20 cellular contexts compared by ENCODE assay signal in genomic region chr9:27530915-27531762, GRCh38. TPM values are rescaled to one million over a fixed set of nuclear protein-coding genes. Genes with fewer than 3 reads are reported as not detected.
DNase-seq lines count a peak whose midpoint lies in the region; ATAC-seq, FAIRE-seq and TF ChIP-seq lines count a peak whose summit lies in the region.
"Had no signal": no experiment of that assay in that cellular context is flagged by ENCODE, and none has a peak within 500 bp of the region (broad histone marks: within the 10 kb centered on the region; RNA-seq: fewer than 3 reads in every experiment).

No MANE protein-coding gene starts in this region.

- no peak overlapping the region for H2AK5ac ChIP-seq in neuronal stem cell (ENCODE audit: low read depth, low read length)

- H3K9me1 ChIP-seq in K562 (ENCODE audit: control insufficient read depth, insufficient read depth, low read length), result no peaks in the 10 kb centered on the region

- H2BK5ac ChIP-seq in neuronal stem cell (ENCODE audit: low read length), result no peak overlapping the region

- TF ChIP-seq POLR2A in GM12891 (IDR thresholded peaks at IDR 0.05; ENCODE audit: low read depth, low read length), result no peak
- TF ChIP-seq POLR2A in K562 (conservative IDR thresholded peaks at IDR 0.05), result no peak

- TF ChIP-seq EP300 in K562 (IDR thresholded peaks at IDR 0.05; ENCODE audit: low read length), result no peak

- no TSS peak for BruUV-seq in K562 (replicated peaks; lab: Mats Ljungman, UMichigan)

- H3K4me2 ChIP-seq in K562 (ENCODE audit: insufficient read depth, low read length) (peak overlapping the region; percentile 21; the same call in 1 of the 2 replicates), neuronal stem cell (ENCODE audit: insufficient read depth, low read length, poor library complexity, severe bottlenecking) (no peak overlapping the region)

- H3K14ac ChIP-seq in neuronal stem cell (ENCODE audit: low read length), result no peak overlapping the region

- H3K79me2 ChIP-seq in K562 (ENCODE audit: control insufficient read depth, insufficient read depth, low read length), result peaks cover 41% of the 10 kb centered on the region

- no peak overlapping the region for H3K23ac ChIP-seq in neuronal stem cell (ENCODE audit: low read depth, low read length, poor library complexity)

- H3K27ac ChIP-seq in K562 (ENCODE audit: extremely low read depth, low read depth, low read length) (no peak overlapping the region), neuronal stem cell (replicated peaks; ENCODE audit: low read length) (no peak overlapping the region)
- H3K27ac ChIP-seq: SK-N-MC had no signal

- in situ Hi-C loops in K562 (cut with MboI), result loop anchor here (5.0 kb wide), 1 partner anchor 194 kb away; no protein-coding TSS in a partner anchor

- CTCF ChIA-PET in K562 (lab: Yijun Ruan, JAX; ENCODE audit: low intra/inter-chr PET ratio), result no interaction called here

- ATAC-seq in K562, result no peak
- ATAC-seq in left lobe of liver, result peak; percentile 45
- no peak for ATAC-seq in GM18502 (IDR thresholded peaks at IDR 0.05; ENCODE audit: poor library complexity, unreplicated experiment)
- ATAC-seq in GM21717 (IDR thresholded peaks at IDR 0.05; ENCODE audit: unreplicated experiment), result no peak

- H3K4me3 ChIP-seq in K562 (no peak overlapping the region), neuronal stem cell (ENCODE audit: low read length in 2 of 2) (no peak overlapping the region)
- H3K4me3 ChIP-seq: SK-N-MC had no signal

- FAIRE-seq in GM12891 (lab: Jason Lieb, UNC), result peak; percentile 28
- FAIRE-seq in K562 (lab: Jason Lieb, UNC), result no peak
- FAIRE-seq: G401.6, GM19239, H1 had no signal

- no peaks in the 10 kb centered on the region for H4K20me1 ChIP-seq in K562 (replicated peaks; ENCODE audit: control insufficient read depth, insufficient read depth, low read length)

- H3K4me1 ChIP-seq in K562 (replicated peaks in 1 of 2; ENCODE audit: control insufficient read depth in 2 of 2, insufficient read depth in 2 of 2, low read length in 2 of 2) (peaks cover 3 to 10% of the 10 kb centered on the region in 2 experiments; a peak in 4 of 5 replicates), neuronal stem cell (ENCODE audit: control insufficient read depth in 2 of 2, insufficient read depth in 1 of 2, low read depth in 1 of 2, low read length in 2 of 2) (peaks cover 24 to 37% of the 10 kb centered on the region in 2 donors)

- H3K9ac ChIP-seq in K562 (ENCODE audit: insufficient read depth in 1 of 2, low read depth in 2 of 2, low read length in 2 of 2) (no peak overlapping the region), neuronal stem cell (ENCODE audit: low read depth, low read length, poor library complexity) (no peak overlapping the region)

- H2AFZ ChIP-seq in K562 (ENCODE audit: low read depth, low read length) (peak overlapping the region; percentile 44; the same call in 1 of the 2 replicates), neuronal stem cell (ENCODE audit: low read length) (no peak overlapping the region)

- H3K36me3 ChIP-seq in K562 (ENCODE audit: control insufficient read depth, insufficient read depth, low read length), result peaks cover under 1% of the 10 kb centered on the region; the same call in 1 of the 3 replicates
- H3K36me3 ChIP-seq in neuronal stem cell (replicated peaks in 1 of 2; ENCODE audit: control insufficient read depth in 2 of 2, insufficient read depth in 2 of 2, low read length in 2 of 2), result peaks cover 2 to 46% of the 10 kb centered on the region in 2 donors

- DNase-seq in GM12891 (ENCODE audit: insufficient read length, low spot score) (no peak), K562 (ENCODE audit: extremely low read depth in 1 of 4, low spot score in 3 of 4) (peak in 2 of 4 experiments; percentile 5 to 39), left lobe of liver (ENCODE audit: low spot score) (no peak), pons (ENCODE audit: low spot score) (peak; percentile 56), neuronal stem cell (ENCODE audit: low spot score) (no peak)
- DNase-seq: AML-193, COR-L47, KBM-7, NCI-H1417, NCI-H187, NCI-H345, NCI-H526 treated with DMSO at 0.1 percent for 48 hours, SHP77 had no signal

- no peak overlapping the region for H2BK12ac ChIP-seq in neuronal stem cell (ENCODE audit: low read length)

- H3K18ac ChIP-seq in neuronal stem cell (ENCODE audit: low read length), result no peak overlapping the region

- no peak overlapping the region for H2BK120ac ChIP-seq in neuronal stem cell (ENCODE audit: low read depth, low read length)

- H4K8ac ChIP-seq in neuronal stem cell (ENCODE audit: low read depth, low read length), result no peak overlapping the region

- POLR2A ChIA-PET in K562 (lab: Yijun Ruan, JAX), result interaction anchor here (0.6 kb wide), 1 partner anchor 202 kb away, joined by 3 read pairs; no protein-coding TSS in a partner anchor

- intact Hi-C loops in K562 (cut with micrococcal nuclease), result loop anchor here (10.0 kb wide), 1 partner anchor 96 kb away; no protein-coding TSS in a partner anchor

- 7% methylated on average over 3 of the region's 4 CpGs for WGBS in K562 (ENCODE audit: insufficient coverage, low coverage, missing lambda C conversion rate)
- no CpG with 5 or more reads among the region's 4 CpGs for WGBS in neuronal stem cell (ENCODE audit: extremely low coverage in 2 of 2, insufficient read length in 2 of 2, insufficient replicate concordance in 1 of 2), 2 donors

- no peak for TF ChIP-seq RAD21 in K562 (CRISPR knock-in tag; conservative IDR thresholded peaks at IDR 0.05 in 1 of 2, IDR thresholded peaks at IDR 0.05 in 1 of 2)

- H3K27me3 ChIP-seq in K562 (ENCODE audit: control insufficient read depth in 2 of 2, insufficient read depth in 2 of 2, low read length in 2 of 2) (no peaks in the 10 kb centered on the region), neuronal stem cell (ENCODE audit: control insufficient read depth in 3 of 3, insufficient read depth in 3 of 3, low read depth in 1 of 3, low read length in 3 of 3) (no peaks in the 10 kb centered on the region)

- H3K79me1 ChIP-seq in neuronal stem cell (ENCODE audit: low read depth, low read length), result peaks cover 2% of the 10 kb centered on the region

- TF ChIP-seq CTCF in K562 (IDR thresholded peaks at IDR 0.05 in 2 of 3, conservative IDR thresholded peaks at IDR 0.05 in 1 of 3; ENCODE audit: insufficient read depth in 2 of 3, low read depth in 1 of 3, low read length in 3 of 3), result no peak

- H3K9me3 ChIP-seq in K562 (replicated peaks; ENCODE audit: control insufficient read depth, insufficient read depth, low read depth, low read length), result no peaks in the 10 kb centered on the region
- peaks cover 0 to 9% of the 10 kb centered on the region in 2 donors for H3K9me3 ChIP-seq in neuronal stem cell (replicated peaks in 1 of 2; ENCODE audit: control insufficient read depth in 2 of 2, insufficient read depth in 1 of 2, low read depth in 1 of 2, low read length in 2 of 2)

- H4K91ac ChIP-seq in neuronal stem cell (ENCODE audit: low read depth, low read length, poor library complexity), result no peak overlapping the region

- no peak overlapping the region for H2BK15ac ChIP-seq in neuronal stem cell (ENCODE audit: low read length)

- H3K4ac ChIP-seq in neuronal stem cell (ENCODE audit: low read length), result no peak overlapping the region

RNA-seq across cellular contexts. Expression of gene MOB3B, which starts 1.5 kb away (rescaled TPM):
- polyA plus RNA-seq in GM12891 (2012; ENCODE audit: low read depth, missing spikeins), result 0.36 TPM
- 12.8 and 17.7 TPM in 2 replicates for total RNA-seq in K562 (2011; cell fraction: chromatin; rRNA removed; ENCODE audit: low replicate concordance)
- 9.3 and 12.6 TPM in 2 replicates for total RNA-seq in K562 (2011; cell fraction: nucleolus; rRNA removed)
- 17.5 and 29.5 TPM in 2 replicates for total RNA-seq in K562 (2011; cell fraction: nucleoplasm; rRNA removed)
- total RNA-seq in K562 (2014; rRNA removed) (3.6 and 5.0 TPM in 2 replicates), K562 (2014; rRNA removed; fragmentation: Illumina TruSeq; extraction: Trizol) (7.4 and 7.8 TPM in 2 replicates), K562 (2015; rRNA removed; fragmentation: Illumina TruSeq; extraction: Trizol) (5.5 TPM in 2 replicates), K562 (2021) (11.7 and 12.8 TPM in 2 replicates), left lobe of liver (0.91 TPM)
- polyA plus RNA-seq in K562 (2011; rRNA removed) (10.1 and 11.1 TPM in 2 replicates), K562 (2014; fragmentation: Illumina TruSeq; extraction: Trizol) (10.6 and 12.5 TPM in 2 replicates), K562 (2014; fragmentation: Nextera tagmentation; extraction: Ambion mirVana) (1 to 10 TPM; 4.6 to 7.2 TPM), K562 (2014; rRNA removed) (5.7 and 6.9 TPM in 2 replicates)
- polyA plus RNA-seq in K562 (2011; cell fraction: cytosol; rRNA removed), result 6.0 and 8.7 TPM in 2 replicates
- 5.3 and 5.6 TPM in 2 replicates for polyA plus RNA-seq in K562 (2011; cell fraction: nucleus; rRNA removed)
- 4.7 and 6.0 TPM in 2 replicates for polyA plus RNA-seq in K562 (2012)
- polyA minus RNA-seq in K562 (2011; rRNA and poly(A)+ RNA removed), result 20.4 and 22.2 TPM in 2 replicates
- polyA minus RNA-seq in K562 (2011; cell fraction: cytosol; rRNA and poly(A)+ RNA removed), result 7.6 and 10.5 TPM in 2 replicates
- 8.5 and 11.9 TPM in 2 replicates for polyA minus RNA-seq in K562 (2011; cell fraction: nucleus; rRNA and poly(A)+ RNA removed)
- 20.2 TPM for polyA plus RNA-seq in neuronal stem cell (2013, experiment 1 of 2)
- polyA plus RNA-seq in neuronal stem cell (2013, experiment 2 of 2), result 20.9 TPM

RNA-seq across cellular contexts. Expression of gene IFNK, which starts 7.0 kb away (rescaled TPM):
- not detected for polyA plus RNA-seq in GM12891 (2012; ENCODE audit: low read depth, missing spikeins)
- not detected in 2 replicates for total RNA-seq in K562 (2011; cell fraction: chromatin; rRNA removed; ENCODE audit: low replicate concordance)
- total RNA-seq in K562 (2011; cell fraction: nucleolus; rRNA removed), result not detected in 2 replicates
- not detected in 2 replicates for total RNA-seq in K562 (2011; cell fraction: nucleoplasm; rRNA removed)
- not detected in 2 replicates for total RNA-seq in K562 (2014; rRNA removed)
- not detected in 2 replicates for total RNA-seq in K562 (2014; rRNA removed; fragmentation: Illumina TruSeq; extraction: Trizol)
- total RNA-seq in K562 (2015; rRNA removed; fragmentation: Illumina TruSeq; extraction: Trizol), result not detected in 2 replicates
- total RNA-seq in K562 (2021), result not detected in 2 replicates
- not detected in 2 replicates for polyA plus RNA-seq in K562 (2011; rRNA removed)
- not detected in 2 replicates for polyA plus RNA-seq in K562 (2011; cell fraction: cytosol; rRNA removed)
- not detected in 2 replicates for polyA plus RNA-seq in K562 (2011; cell fraction: nucleus; rRNA removed)
- 0.07 TPM in 1 of 2 replicates, not detected in the other for polyA plus RNA-seq in K562 (2012)
- polyA plus RNA-seq in K562 (2014; fragmentation: Illumina TruSeq; extraction: Trizol), result not detected in 2 replicates
- under 1 TPM in 1 of 2 experiments, not detected in 1; 0.11 TPM for polyA plus RNA-seq in K562 (2014; fragmentation: Nextera tagmentation; extraction: Ambion mirVana)
- not detected in 2 replicates for polyA plus RNA-seq in K562 (2014; rRNA removed)
- not detected in 2 replicates for polyA minus RNA-seq in K562 (2011; rRNA and poly(A)+ RNA removed)
- polyA minus RNA-seq in K562 (2011; cell fraction: cytosol; rRNA and poly(A)+ RNA removed), result not detected in 2 replicates
- not detected in 2 replicates for polyA minus RNA-seq in K562 (2011; cell fraction: nucleus; rRNA and poly(A)+ RNA removed)
- not detected for total RNA-seq in left lobe of liver
- polyA plus RNA-seq in neuronal stem cell (2013, experiment 1 of 2), result not detected
- not detected for polyA plus RNA-seq in neuronal stem cell (2013, experiment 2 of 2)
- total RNA-seq: H1 had no signal
- polyA plus RNA-seq: CD14-positive monocyte, H1 had no signal

RNA-seq across cellular contexts. Expression of gene C9orf72, which starts 42.1 kb away (rescaled TPM):
- polyA plus RNA-seq in GM12891 (2012; ENCODE audit: low read depth, missing spikeins), result 3.2 TPM
- total RNA-seq in K562 (2011; cell fraction: chromatin; rRNA removed; ENCODE audit: low replicate concordance), result 4.1 and 19.4 TPM in 2 replicates
- 2.7 and 3.7 TPM in 2 replicates for total RNA-seq in K562 (2011; cell fraction: nucleolus; rRNA removed)
- 7.6 and 11.2 TPM in 2 replicates for total RNA-seq in K562 (2011; cell fraction: nucleoplasm; rRNA removed)
- total RNA-seq in K562 (2014; rRNA removed) (2.1 and 2.3 TPM in 2 replicates), K562 (2014; rRNA removed; fragmentation: Illumina TruSeq; extraction: Trizol) (5.1 and 5.7 TPM in 2 replicates), K562 (2015; rRNA removed; fragmentation: Illumina TruSeq; extraction: Trizol) (3.7 and 3.9 TPM in 2 replicates), K562 (2021) (3.4 and 3.8 TPM in 2 replicates), left lobe of liver (5.6 TPM)
- polyA plus RNA-seq in K562 (2011; rRNA removed) (5.5 and 6.7 TPM in 2 replicates), K562 (2014; fragmentation: Illumina TruSeq; extraction: Trizol) (4.1 and 4.3 TPM in 2 replicates), K562 (2014; fragmentation: Nextera tagmentation; extraction: Ambion mirVana) (1 to 10 TPM; 6.3 to 7.3 TPM), K562 (2014; rRNA removed) (3.0 and 3.6 TPM in 2 replicates)
- polyA plus RNA-seq in K562 (2011; cell fraction: cytosol; rRNA removed), result 0.54 and 1.9 TPM in 2 replicates
- polyA plus RNA-seq in K562 (2011; cell fraction: nucleus; rRNA removed), result 6.8 and 9.3 TPM in 2 replicates
- polyA plus RNA-seq in K562 (2012), result 2.5 and 3.1 TPM in 2 replicates
- 10.3 and 11.9 TPM in 2 replicates for polyA minus RNA-seq in K562 (2011; rRNA and poly(A)+ RNA removed)
- polyA minus RNA-seq in K562 (2011; cell fraction: cytosol; rRNA and poly(A)+ RNA removed), result 1.3 and 2.6 TPM in 2 replicates
- polyA minus RNA-seq in K562 (2011; cell fraction: nucleus; rRNA and poly(A)+ RNA removed), result 7.0 and 15.6 TPM in 2 replicates
- 30.6 TPM for polyA plus RNA-seq in neuronal stem cell (2013, experiment 1 of 2)
- 32.0 TPM for polyA plus RNA-seq in neuronal stem cell (2013, experiment 2 of 2)
